ENCODE assay signal across 15 cellular contexts in the genomic region with DNA sequence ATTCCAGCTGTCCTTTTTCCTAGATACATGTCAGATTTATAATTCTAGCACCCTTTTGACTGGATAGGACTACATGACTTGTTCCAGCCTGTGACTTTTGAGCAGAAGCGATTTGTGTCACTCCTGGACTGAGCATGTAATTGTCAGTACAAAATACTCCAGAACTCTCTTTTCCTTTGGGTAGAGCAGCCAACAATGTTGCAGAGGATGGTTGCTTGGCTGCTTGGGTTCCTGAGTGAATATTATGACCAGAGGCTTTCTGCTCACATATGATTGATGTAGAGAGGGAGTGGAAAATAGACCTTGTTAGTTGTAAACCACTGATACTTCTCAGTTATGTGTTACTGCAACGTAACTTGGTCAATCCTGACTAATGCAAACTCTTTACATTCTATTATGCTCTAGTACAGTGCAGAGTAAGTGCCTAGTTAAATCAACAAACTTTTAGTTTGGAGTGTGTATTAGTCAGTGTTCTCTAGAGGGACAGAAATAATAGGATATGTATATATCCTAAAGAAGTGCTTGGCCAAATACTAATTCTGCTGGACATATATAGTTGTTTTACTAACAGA.
"Had no signal": no experiment of that assay in that cellular context is flagged by ENCODE, and none has a peak within 500 bp of the region (broad histone marks: within the 10 kb centered on the region; RNA-seq: fewer than 3 reads in every experiment).

No MANE protein-coding gene starts in this region.

- H3K27me3 ChIP-seq: dorsolateral prefrontal cortex, gastrocnemius medialis, heart left ventricle, ovary had no signal

- ATAC-seq: gastrocnemius medialis, heart left ventricle, left colon had no signal

- H3K4me3 Mint-ChIP-seq: activated CD4-positive, alpha-beta memory T cell treated with anti-CD3 and anti-CD28 coated beads for 36 hours; activated T-helper 1 cell treated with anti-CD3 and anti-CD28 coated beads, Interleukin-12 subunit alpha, Interleukin-12 subunit beta, Interleukin-2, Interleukin-4 antibody, amounts not matched to agents 30 ng/mL and 10 ng/mL and 1 ng/mL, durations not matched to agents 14 hours and 24 hours and 36 hours had no signal

- H3K27me3 Mint-ChIP-seq: activated CD4-positive, alpha-beta memory T cell treated with anti-CD3 and anti-CD28 coated beads for 36 hours had no signal

- H3K27ac ChIP-seq: dorsolateral prefrontal cortex, gastrocnemius medialis, heart left ventricle, ovary had no signal

- DNase-seq: activated CD4-positive, alpha-beta memory T cell treated with anti-CD3 and anti-CD28 coated beads for 36 hours; activated CD8-positive, alpha-beta memory T cell treated with anti-CD3 and anti-CD28 coated beads, Interleukin-2, amount 50 U/mL, for 48 hours; activated naive CD4-positive, alpha-beta T cell; amniotic stem cell; dorsolateral prefrontal cortex; erythroblast; gastrocnemius medialis; heart left ventricle; left colon; midbrain; ovary; stimulated activated CD4-positive, alpha-beta T cell treated with anti-CD3 and anti-CD28 coated beads, Interleukin-1b, Interleukin-23, amount 100 ng/mL, for 48 hours; T1000 had no signal

- H3K36me3 Mint-ChIP-seq: activated CD4-positive, alpha-beta memory T cell treated with anti-CD3 and anti-CD28 coated beads for 36 hours had no signal

- H3K9me3 Mint-ChIP-seq: activated CD4-positive, alpha-beta memory T cell treated with anti-CD3 and anti-CD28 coated beads for 36 hours; activated T-helper 1 cell treated with anti-CD3 and anti-CD28 coated beads, Interleukin-12 subunit alpha, Interleukin-12 subunit beta, Interleukin-2, Interleukin-4 antibody, amounts not matched to agents 30 ng/mL and 10 ng/mL and 1 ng/mL, durations not matched to agents 14 hours and 24 hours and 36 hours had no signal

- H3K4me1 ChIP-seq: gastrocnemius medialis, heart left ventricle had no signal

- H3K9me3 ChIP-seq: gastrocnemius medialis, heart left ventricle, ovary had no signal

- H3K4me3 ChIP-seq: dorsolateral prefrontal cortex, gastrocnemius medialis, heart left ventricle, lung, ovary had no signal

- H3K27ac Mint-ChIP-seq: activated CD4-positive, alpha-beta memory T cell treated with anti-CD3 and anti-CD28 coated beads for 36 hours; activated T-helper 1 cell treated with anti-CD3 and anti-CD28 coated beads, Interleukin-12 subunit alpha, Interleukin-12 subunit beta, Interleukin-2, Interleukin-4 antibody, amounts not matched to agents 30 ng/mL and 10 ng/mL and 1 ng/mL, durations not matched to agents 14 hours and 24 hours and 36 hours had no signal

- H3K36me3 ChIP-seq: gastrocnemius medialis, heart left ventricle, ovary had no signal
